ENCODE assay signal across 2 cellular contexts in genomic region chr3:146072061-146072460, GRCh38.
A peak's percentile ranks its signal among the peaks of the same experiment; 100 is the strongest.
TF ChIP-seq lines count a peak whose summit lies in the region.

No MANE protein-coding gene starts in this region.

TF ChIP-seq in IMR-90, 13 proteins besides CTCF, POLR2A, EP300 and RAD21:
- no peak for TF ChIP-seq MXI1 (IDR thresholded peaks at IDR 0.05; ENCODE audit: borderline replicate concordance, low read depth, low read length)
- TF ChIP-seq BHLHE40 (IDR thresholded peaks at IDR 0.05; ENCODE audit: low read depth, low read length): no peak
- no peak for TF ChIP-seq CEBPB (IDR thresholded peaks at IDR 0.05; ENCODE audit: low read depth, low read length)
- TF ChIP-seq CHD1 (IDR thresholded peaks at IDR 0.05; ENCODE audit: low read depth, low read length): no peak

TF ChIP-seq in K562, 482 proteins besides CTCF, POLR2A, EP300 and RAD21:
- TF ChIP-seq CEBPB (tag; IDR thresholded peaks at IDR 0.05) (0 out of 2 replicates have a peak, but pooled peaks have one; percentile 2), MBD2 (IDR thresholded peaks at IDR 0.05; ENCODE audit: borderline replicate concordance, low read depth) (no peak), L3MBTL2 (IDR thresholded peaks at IDR 0.05) (no peak), SOX6 (IDR thresholded peaks at IDR 0.05) (no peak), EGR1 (conservative IDR thresholded peaks at IDR 0.05) (no peak)
